ENCODE assay signal across 32 cellular contexts in the genomic region with DNA sequence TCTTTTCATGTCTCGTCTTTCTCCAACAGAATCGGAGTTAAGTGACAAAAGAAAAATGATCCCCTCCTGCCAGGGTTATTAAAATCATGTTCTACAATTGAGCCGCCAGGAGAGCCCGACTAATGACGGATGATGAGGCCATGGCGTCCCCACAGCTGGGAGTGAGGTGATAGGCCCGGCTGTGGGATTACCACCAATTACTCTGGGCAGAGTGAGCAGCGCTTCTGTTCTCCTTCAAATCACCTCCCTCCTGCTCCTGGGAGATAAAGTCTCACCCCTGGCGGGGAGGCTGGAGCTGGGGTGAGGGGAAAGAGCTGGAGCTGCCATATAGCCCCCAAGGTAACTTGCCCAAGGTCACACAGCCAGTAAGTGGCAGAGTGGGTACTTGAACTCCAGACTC. TPM values are rescaled to one million over a fixed set of nuclear protein-coding genes. Genes with fewer than 3 reads are reported as not detected.
DNase-seq lines count a peak whose midpoint lies in the region; ATAC-seq and TF ChIP-seq lines count a peak whose summit lies in the region.
"Had no signal": no experiment of that assay in that cellular context is flagged by ENCODE, and none has a peak within 500 bp of the region (broad histone marks: within the 10 kb centered on the region; RNA-seq: fewer than 3 reads in every experiment).

No MANE protein-coding gene starts in this region.

- H3K9me3 Mint-ChIP-seq in GM23338 (no peaks in the 10 kb centered on the region), memory B cell (no peaks in the 10 kb centered on the region)
- H3K9me3 Mint-ChIP-seq: activated B cell treated with CpG ODN at 0.5 μM for 24 hours; activated CD4-positive, alpha-beta T cell treated with anti-CD3 and anti-CD28 coated beads, Interleukin-2, amount 10 ng/mL, durations not matched to agents 7 days and 5 days; activated naive CD8-positive, alpha-beta T cell treated with anti-CD3 and anti-CD28 coated beads for 36 hours; IgD-negative memory B cell; neural crest cell had no signal

- no peaks in the 10 kb centered on the region for H4K20me1 ChIP-seq in GM23338 (replicated peaks; ENCODE audit: insufficient read depth)

- DNase-seq in GM23338 (ENCODE audit: low spot score) = no peak
- DNase-seq in NCI-H146 treated with DMSO at 0.1 percent for 48 hours (lab: John Stamatoyannopoulos, UW; ENCODE audit: unreplicated experiment) = peak; percentile 1
- DNase-seq in OCI-M1 (lab: John Stamatoyannopoulos, UW) = peak; percentile 19
- no peak for DNase-seq in memory B cell (ENCODE audit: low spot score in 2 of 2)
- DNase-seq in MG63 = no peak
- DNase-seq in kidney glomerular epithelial cell (lab: John Stamatoyannopoulos, UW) = no peak
- no peak for DNase-seq in COR-L47 (lab: John Stamatoyannopoulos, UW)
- DNase-seq: activated B cell treated with CpG ODN at 0.5 μM for 24 hours; activated CD4-positive, alpha-beta T cell treated with anti-CD3 and anti-CD28 coated beads, Interleukin-2, amount 10 ng/mL, durations not matched to agents 7 days and 5 days; activated gamma-delta T cell; activated naive CD8-positive, alpha-beta T cell treated with anti-CD3 and anti-CD28 coated beads for 36 hours; anterior cingulate cortex; C1 segment of cervical spinal cord; DMS79; effector CD4-positive, alpha-beta T cell; hypothalamus; left colon; NCI-H1105; NCI-H526; right cardiac atrium; stimulated activated CD4-positive, alpha-beta T cell treated with anti-CD3 and anti-CD28 coated beads, Interleukin-1b, Interleukin-23, amount 100 ng/mL, for 48 hours; stimulated activated naive CD4-positive, alpha-beta T cell treated with Interleukin-2 at 50 U/mL for 16 hours had no signal

- H3K27ac Mint-ChIP-seq in GM23338 (no peak overlapping the region), memory B cell (peak overlapping the region; percentile 1)
- H3K27ac Mint-ChIP-seq: activated B cell treated with CpG ODN at 0.5 μM for 24 hours; activated CD4-positive, alpha-beta T cell treated with anti-CD3 and anti-CD28 coated beads, Interleukin-2, amount 10 ng/mL, durations not matched to agents 7 days and 5 days; activated naive CD8-positive, alpha-beta T cell treated with anti-CD3 and anti-CD28 coated beads for 36 hours had no signal

- H3K9me3 ChIP-seq in MG63 = no peaks in the 10 kb centered on the region
- H3K9me3 ChIP-seq: SJSA1, suprapubic skin, upper lobe of right lung had no signal

- peak overlapping the region; percentile 92; the same call in 1 of the 2 replicates for H2AFZ ChIP-seq in GM23338

- H3K36me3 ChIP-seq in GM23338 (ENCODE audit: insufficient read depth) = no peaks in the 10 kb centered on the region
- H3K36me3 ChIP-seq in MG63 = no peaks in the 10 kb centered on the region
- H3K36me3 ChIP-seq: SJSA1, suprapubic skin, upper lobe of right lung had no signal

- H3K4me3 ChIP-seq in GM23338 (no peak overlapping the region), MG63 (no peak overlapping the region)
- H3K4me3 ChIP-seq: SJSA1, suprapubic skin, upper lobe of right lung had no signal

- TF ChIP-seq CTCF in GM23338 (conservative IDR thresholded peaks at IDR 0.05; ENCODE audit: low read depth in 2 of 2) = no peak

- H3K36me3 Mint-ChIP-seq in GM23338 (ENCODE audit: low read depth) (no peaks in the 10 kb centered on the region), memory B cell (no peaks in the 10 kb centered on the region)
- H3K36me3 Mint-ChIP-seq: activated naive CD8-positive, alpha-beta T cell treated with anti-CD3 and anti-CD28 coated beads for 36 hours; IgD-negative memory B cell had no signal

- no peaks in the 10 kb centered on the region for H3K4me1 ChIP-seq in GM23338 (ENCODE audit: insufficient read depth)
- H3K4me1 ChIP-seq: SJSA1, suprapubic skin, upper lobe of right lung had no signal

- H3K4me3 Mint-ChIP-seq in GM23338 = no peak overlapping the region
- H3K4me3 Mint-ChIP-seq in memory B cell = no peak overlapping the region
- H3K4me3 Mint-ChIP-seq: activated B cell treated with CpG ODN at 0.5 μM for 24 hours; activated CD4-positive, alpha-beta T cell treated with anti-CD3 and anti-CD28 coated beads, Interleukin-2, amount 10 ng/mL, durations not matched to agents 7 days and 5 days; activated naive CD8-positive, alpha-beta T cell treated with anti-CD3 and anti-CD28 coated beads for 36 hours; IgD-negative memory B cell; neural crest cell had no signal

- H3K4me2 ChIP-seq in GM23338 = no peak overlapping the region

- H3K79me2 ChIP-seq in GM23338 (replicated peaks; ENCODE audit: insufficient read depth) = no peaks in the 10 kb centered on the region

- H3K27ac ChIP-seq in GM23338 (ENCODE audit: low read depth) = no peak overlapping the region
- H3K27ac ChIP-seq: RWPE1, SJSA1, suprapubic skin, upper lobe of right lung had no signal

- H3K4me1 Mint-ChIP-seq in GM23338 = peaks cover 19% of the 10 kb centered on the region
- no peaks in the 10 kb centered on the region for H3K4me1 Mint-ChIP-seq in memory B cell
- H3K4me1 Mint-ChIP-seq: activated B cell treated with CpG ODN at 0.5 μM for 24 hours; activated naive CD8-positive, alpha-beta T cell treated with anti-CD3 and anti-CD28 coated beads for 36 hours; IgD-negative memory B cell; neural crest cell had no signal

- H3K27me3 Mint-ChIP-seq in GM23338 (ENCODE audit: insufficient read depth, low read depth, poor library complexity) = peaks cover 9% of the 10 kb centered on the region
- H3K27me3 Mint-ChIP-seq in memory B cell = no peaks in the 10 kb centered on the region
- H3K27me3 Mint-ChIP-seq: activated B cell treated with CpG ODN at 0.5 μM for 24 hours; activated CD4-positive, alpha-beta T cell treated with anti-CD3 and anti-CD28 coated beads, Interleukin-2, amount 10 ng/mL, durations not matched to agents 7 days and 5 days; activated naive CD8-positive, alpha-beta T cell treated with anti-CD3 and anti-CD28 coated beads for 36 hours; IgD-negative memory B cell had no signal

- no peaks in the 10 kb centered on the region for H3F3A ChIP-seq in GM23338 (replicated peaks; ENCODE audit: low read depth)

- ATAC-seq in GM23338 (no peak), memory B cell (ENCODE audit: low read depth) (no peak), HG03159 (IDR thresholded peaks at IDR 0.05; ENCODE audit: unreplicated experiment) (no peak)
- ATAC-seq: left colon, right cardiac atrium had no signal

- no peaks in the 10 kb centered on the region for H3K9me2 ChIP-seq in GM23338 (ENCODE audit: insufficient read depth)

- no peaks in the 10 kb centered on the region for H3K27me3 ChIP-seq in GM23338 (ENCODE audit: insufficient read depth)
- H3K27me3 ChIP-seq in MG63 = no peaks in the 10 kb centered on the region
- H3K27me3 ChIP-seq: upper lobe of right lung had no signal

TF ChIP-seq in GM23338, 12 proteins besides CTCF, POLR2A, EP300 and RAD21 (continues in another document):
- no peak for TF ChIP-seq ZNF331 (CRISPR knock-in tag; IDR thresholded peaks at IDR 0.05; ENCODE audit: low read depth)

RNA-seq across cellular contexts. Expression of a gene that starts 34.7 kb away (rescaled TPM):
- not detected in 2 replicates for total RNA-seq in GM23338 (2014; rRNA removed; shearing (Covaris generic))
- polyA plus RNA-seq in GM23338 (2016; fragmentation: Nextera tagmentation; extraction: Ambion mirVana) = not detected in 2 replicates
- total RNA-seq in MG63 (2014; rRNA removed; shearing (Covaris generic); ENCODE audit: low replicate concordance) = not detected in 2 replicates
- total RNA-seq: activated B cell treated with CpG ODN at 0.5 μM for 24 hours; activated CD8-positive, alpha-beta memory T cell treated with anti-CD3 and anti-CD28 coated beads for 36 hours; lung microvascular endothelial cell; neural crest cell; SJSA1 had no signal
- polyA plus RNA-seq: AG04450 had no signal

RNA-seq across cellular contexts. Expression of a gene that starts 53.2 kb away (rescaled TPM):
- 86.4 and 105 TPM in 2 replicates for total RNA-seq in GM23338 (2014; rRNA removed; shearing (Covaris generic))
- 311 and 312 TPM in 2 replicates for polyA plus RNA-seq in GM23338 (2016; fragmentation: Nextera tagmentation; extraction: Ambion mirVana)
- total RNA-seq in MG63 (2014; rRNA removed; shearing (Covaris generic); ENCODE audit: low replicate concordance) = 104 and 113 TPM in 2 replicates

Comparison
In these comparisons a context has a peak if more than half of its experiments do, and no peak if none do; other contexts are left out.
1. DNase-seq: peak in NCI-H146 treated with DMSO at 0.1 percent for 48 hours (single experiment) and OCI-M1 (single experiment); none in GM23338 (single experiment), memory B cell (0 of 2), MG63 (single experiment), kidney glomerular epithelial cell (single experiment) and COR-L47 (single experiment).